ENCODE assay signal across 28 cellular contexts in the genomic region with DNA sequence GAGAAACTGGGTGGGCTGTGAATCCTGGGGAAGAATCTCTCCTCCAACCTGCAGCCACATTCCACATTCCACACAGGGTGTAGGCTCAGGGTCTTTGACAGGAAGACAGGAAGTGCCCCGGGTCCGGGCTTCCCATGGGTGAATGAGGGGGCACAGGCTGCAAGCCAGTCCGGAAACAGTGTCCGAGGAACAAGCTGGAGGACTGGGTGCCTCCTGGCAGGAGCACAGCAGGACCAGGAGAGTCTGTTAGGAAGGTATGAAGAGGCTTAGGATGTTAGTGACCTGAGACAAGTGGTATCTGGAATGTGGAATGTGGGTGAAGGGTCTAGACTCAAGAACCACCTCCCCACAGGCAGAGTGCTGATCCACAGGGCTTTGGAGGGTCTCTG.
DNase-seq lines count a peak whose midpoint lies in the region; ATAC-seq and TF ChIP-seq lines count a peak whose summit lies in the region.
"Had no signal": no experiment of that assay in that cellular context is flagged by ENCODE, and none has a peak within 500 bp of the region (broad histone marks: within the 10 kb centered on the region; RNA-seq: fewer than 3 reads in every experiment).

No MANE protein-coding gene starts in this region.

- peaks cover 71% of the 10 kb centered on the region for H3K4me1 Mint-ChIP-seq in nephron
- H3K4me1 Mint-ChIP-seq: B cell had no signal

- peaks cover 67% of the 10 kb centered on the region for H3K36me3 Mint-ChIP-seq in nephron (ENCODE audit: low read depth)
- H3K36me3 Mint-ChIP-seq: CD8-positive, alpha-beta T cell had no signal

- H3K4me1 ChIP-seq in thyroid gland: peaks cover 37 to 39% of the 10 kb centered on the region in 2 donors
- H3K4me1 ChIP-seq: Caco-2 had no signal

- TF ChIP-seq POLR2A in thyroid gland (IDR thresholded peaks at IDR 0.05): peak in 1 of 2 donors; percentile 20
- no peak for TF ChIP-seq POLR2A in lower leg skin (IDR thresholded peaks at IDR 0.05)

- DNase-seq in cardiac septum (ENCODE audit: low spot score) (peak; percentile 67), Right ventricle myocardium inferior (ENCODE audit: missing footprints) (no peak), thyroid gland (peak; percentile 77 to 81), NOMO-1 treated with dmso at 0.1 percent for 144 hours (lab: John Stamatoyannopoulos, UW; ENCODE audit: unreplicated experiment) (no peak), lower leg skin (ENCODE audit: low spot score in 2 of 2) (no peak), GM03348 (ENCODE audit: low spot score) (no peak)
- no peak for DNase-seq in activated effector memory CD4-positive, alpha-beta T cell treated with anti-CD3 and anti-CD28 coated beads, Interleukin-2, amount 50 U/mL, for 16 hours
- DNase-seq: Caco-2; CD8-positive, alpha-beta T cell; DMS 273 treated with DMSO at 0.1 percent for 48 hours; DND-41; NCI-H1092; NCI-H1417 treated with DMSO at 0.1 percent for 48 hours; NCI-H187; NCI-H2081 treated with DMSO at 0.1 percent for 48 hours; NCI-H2171; NCI-H226; NCI-H510A; NCI-H69; SHP77 treated with DMSO at 0.1 percent for 48 hours had no signal

- H3K27ac ChIP-seq in thyroid gland: peak overlapping the region; percentile 58 to 83 (median 77)
- H3K27ac ChIP-seq: 22Rv1, C4-2B, HL-60, RWPE1 had no signal

- no peak for ATAC-seq in Right ventricle myocardium inferior
- ATAC-seq: CD8-positive, alpha-beta T cell; HCT116; Panc1 had no signal

- H3K36me3 ChIP-seq in thyroid gland: peaks cover 12 to 15% of the 10 kb centered on the region in 2 donors

- peaks cover 16% of the 10 kb centered on the region for H3K27me3 Mint-ChIP-seq in nephron (ENCODE audit: low read depth)

- WGBS in thyroid gland, 2 donors: 21 to 24% methylated on average over 4 of the region's 4 CpGs
- 85 to 88% methylated on average over 4 of the region's 4 CpGs for WGBS in lower leg skin, 2 donors

- H3K27me3 ChIP-seq in thyroid gland: no peaks in the 10 kb centered on the region

- peak overlapping the region in 2 of 3 experiments; percentile 66 to 70 for H3K27ac Mint-ChIP-seq in nephron
- H3K27ac Mint-ChIP-seq: B cell; CD8-positive, alpha-beta T cell had no signal

- TF ChIP-seq CTCF in nephron (IDR thresholded peaks at IDR 0.05; ENCODE audit: unreplicated experiment in 3 of 3) (no peak), thyroid gland (IDR thresholded peaks at IDR 0.05) (no peak), lower leg skin (IDR thresholded peaks at IDR 0.05) (no peak)

- H3K4me3 ChIP-seq in thyroid gland (replicated peaks in 1 of 3) (no peak overlapping the region), lower leg skin (ENCODE audit: low read depth, poor library complexity, severe bottlenecking) (no peak overlapping the region)

- intact Hi-C loops in cardiac septum (cut with DNase I) (no loop called here), Right ventricle myocardium inferior (cut with DNase I) (no loop called here), thyroid gland (cut with DNase I) (loop anchor here (2.0 kb wide), 1 partner anchor 27 kb away; no protein-coding TSS in a partner anchor), lower leg skin (cut with DNase I; ENCODE audit: low total_unique reads) (no loop called here)

- H3K9me3 ChIP-seq in thyroid gland: no peaks in the 10 kb centered on the region
- H3K9me3 ChIP-seq: Caco-2 had no signal

- H3K4me3 Mint-ChIP-seq in nephron: no peak overlapping the region
- H3K4me3 Mint-ChIP-seq: B cell; CD8-positive, alpha-beta T cell had no signal

- no peaks in the 10 kb centered on the region for H3K9me3 Mint-ChIP-seq in nephron
- H3K9me3 Mint-ChIP-seq: CD8-positive, alpha-beta T cell had no signal

Comparison
In these comparisons a context has a peak if more than half of its experiments do, and no peak if none do; other contexts are left out.
1. DNase-seq: peak in cardiac septum (single experiment) and thyroid gland (2 of 2); none in Right ventricle myocardium inferior (single experiment), activated effector memory CD4-positive, alpha-beta T cell treated with anti-CD3 and anti-CD28 coated beads, Interleukin-2, amount 50 U/mL, for 16 hours (single experiment), NOMO-1 treated with dmso at 0.1 percent for 144 hours (single experiment), lower leg skin (0 of 2) and GM03348 (single experiment).